8 cellular contexts compared by ENCODE assay signal in the genomic region with DNA sequence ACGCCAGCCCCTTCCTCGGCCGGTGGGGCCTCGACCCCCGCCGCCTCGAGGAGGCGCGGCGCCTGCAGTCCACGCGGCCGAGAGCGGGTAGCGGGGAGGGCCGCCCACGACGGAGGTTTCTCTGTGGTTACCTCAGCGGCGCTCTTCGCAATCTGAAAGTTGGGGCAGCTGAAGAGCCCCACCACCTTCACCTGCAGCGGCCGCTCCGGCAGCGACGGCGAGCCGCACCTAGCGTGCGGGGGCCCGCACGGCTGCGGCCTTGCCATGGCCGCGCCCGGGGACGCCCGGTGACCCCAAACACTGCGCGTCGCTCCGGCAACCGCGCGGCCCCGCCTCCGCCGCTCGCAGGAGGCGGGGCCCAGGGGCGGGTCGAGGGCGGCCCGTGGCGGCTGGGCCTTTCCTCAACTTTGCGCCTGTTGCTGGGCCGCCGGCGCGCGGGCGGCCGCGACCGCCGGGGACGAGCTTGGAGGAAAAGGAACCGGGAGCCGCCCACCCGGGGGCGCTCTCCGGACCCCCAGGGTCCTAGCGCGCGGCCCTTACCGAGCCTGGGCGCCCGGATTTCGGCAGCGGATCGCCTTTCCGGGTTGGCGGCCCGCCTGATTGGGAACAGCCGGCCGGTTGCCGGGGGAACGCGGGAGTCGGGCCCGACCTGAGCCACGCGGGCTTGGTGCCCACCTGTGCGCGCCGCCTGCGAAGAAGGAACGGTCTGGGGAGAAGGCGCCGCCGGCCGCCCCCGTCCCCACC.
DNase-seq lines count a peak whose midpoint lies in the region; ATAC-seq and TF ChIP-seq lines count a peak whose summit lies in the region.

A gene (minus strand): TSS at position 304 of the 744 bp plus-strand sequence. CDS start 38 bp downstream, at position 266.
A gene with protein sequence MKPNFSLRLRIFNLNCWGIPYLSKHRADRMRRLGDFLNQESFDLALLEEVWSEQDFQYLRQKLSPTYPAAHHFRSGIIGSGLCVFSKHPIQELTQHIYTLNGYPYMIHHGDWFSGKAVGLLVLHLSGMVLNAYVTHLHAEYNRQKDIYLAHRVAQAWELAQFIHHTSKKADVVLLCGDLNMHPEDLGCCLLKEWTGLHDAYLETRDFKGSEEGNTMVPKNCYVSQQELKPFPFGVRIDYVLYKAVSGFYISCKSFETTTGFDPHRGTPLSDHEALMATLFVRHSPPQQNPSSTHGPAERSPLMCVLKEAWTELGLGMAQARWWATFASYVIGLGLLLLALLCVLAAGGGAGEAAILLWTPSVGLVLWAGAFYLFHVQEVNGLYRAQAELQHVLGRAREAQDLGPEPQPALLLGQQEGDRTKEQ (plus strand): TSS at position 400 of the 744 bp plus-strand sequence. CDS start 398 bp downstream, outside the sequence.

- DNase-seq in AG09319 (ENCODE audit: extremely low read depth, low read depth) (peak; percentile 75), NCI-H2227 treated with DMSO at 0.1 percent for 48 hours (lab: John Stamatoyannopoulos, UW) (peak; percentile 75), left kidney (ENCODE audit: low read depth, low spot score) (peak; percentile 98)
- peak; percentile 52 to 61 for DNase-seq in activated CD4-positive, alpha-beta T cell treated with anti-CD3 and anti-CD28 coated beads for 24 hours (ENCODE audit: low read depth in 2 of 2)
- peak; percentile 74 for DNase-seq in stimulated activated CD4-positive, alpha-beta T cell treated with anti-CD3 and anti-CD28 coated beads, Interleukin-1b, Interleukin-23, amount 100 ng/mL, for 48 hours

- H3K27ac ChIP-seq in cingulate gyrus (ENCODE audit: low read depth, low read length): peak within 1 kb of the TSS; percentile 60

- peak; percentile 16 for TF ChIP-seq CTCF in AG09319 (IDR thresholded peaks at IDR 0.05; ENCODE audit: low read depth, low read length)

- ATAC-seq in GM18868 (IDR thresholded peaks at IDR 0.05; ENCODE audit: unreplicated experiment) (peak; percentile 90), HG03097 (IDR thresholded peaks at IDR 0.05; ENCODE audit: low FRiP score, unreplicated experiment) (peak; percentile 88)

Comparison
In these comparisons a context has a peak if more than half of its experiments do, and no peak if none do; other contexts are left out.
1. Peak in every context shown above with its lines: DNase-seq, ATAC-seq and H3K27ac ChIP-seq.